ENCODE assay signal across 1 cellular context in the genomic region with DNA sequence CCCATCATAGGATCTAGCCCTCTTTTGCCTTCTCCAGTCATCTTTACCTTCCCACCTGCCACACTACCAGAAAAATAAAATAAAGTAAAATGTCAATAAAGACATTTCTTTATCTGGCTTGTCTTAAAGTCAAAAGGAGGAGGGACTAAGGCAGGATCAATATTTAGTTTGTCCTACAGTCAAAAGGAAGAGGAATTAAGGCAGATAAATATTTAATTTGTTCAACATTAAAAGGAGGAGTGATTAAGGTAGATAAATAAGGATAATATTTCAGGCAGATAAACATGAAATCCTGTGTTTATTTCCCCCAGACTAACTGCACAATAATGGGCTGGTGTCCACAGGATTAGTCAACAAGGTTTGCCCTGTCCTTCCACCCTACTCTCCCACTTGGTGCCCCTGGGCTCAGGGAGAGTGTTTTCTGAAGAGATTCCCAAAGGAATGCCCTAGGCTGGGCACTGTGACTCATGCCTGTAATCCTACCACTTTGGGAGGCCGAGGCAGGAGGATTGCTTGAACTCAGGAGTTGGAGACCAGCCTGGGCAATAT.
TF ChIP-seq lines count a peak whose summit lies in the region.

No MANE protein-coding gene starts in this region.

TF ChIP-seq in HepG2, 621 proteins besides CTCF, POLR2A, EP300 and RAD21 (continued from another document):
- TF ChIP-seq, protein P1, sequence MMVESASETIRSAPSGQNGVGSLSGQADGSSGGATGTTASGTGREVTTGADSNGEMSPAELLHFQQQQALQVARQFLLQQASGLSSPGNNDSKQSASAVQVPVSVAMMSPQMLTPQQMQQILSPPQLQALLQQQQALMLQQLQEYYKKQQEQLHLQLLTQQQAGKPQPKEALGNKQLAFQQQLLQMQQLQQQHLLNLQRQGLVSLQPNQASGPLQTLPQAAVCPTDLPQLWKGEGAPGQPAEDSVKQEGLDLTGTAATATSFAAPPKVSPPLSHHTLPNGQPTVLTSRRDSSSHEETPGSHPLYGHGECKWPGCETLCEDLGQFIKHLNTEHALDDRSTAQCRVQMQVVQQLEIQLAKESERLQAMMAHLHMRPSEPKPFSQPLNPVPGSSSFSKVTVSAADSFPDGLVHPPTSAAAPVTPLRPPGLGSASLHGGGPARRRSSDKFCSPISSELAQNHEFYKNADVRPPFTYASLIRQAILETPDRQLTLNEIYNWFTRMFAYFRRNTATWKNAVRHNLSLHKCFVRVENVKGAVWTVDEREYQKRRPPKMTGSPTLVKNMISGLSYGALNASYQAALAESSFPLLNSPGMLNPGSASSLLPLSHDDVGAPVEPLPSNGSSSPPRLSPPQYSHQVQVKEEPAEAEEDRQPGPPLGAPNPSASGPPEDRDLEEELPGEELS (CRISPR knock-in tag; IDR thresholded peaks at IDR 0.05): peak; percentile 69
- TF ChIP-seq GATA4 (IDR thresholded peaks at IDR 0.05; ENCODE audit: borderline replicate concordance, low read depth) (no peak), TEAD3 (CRISPR knock-in tag; optimal IDR thresholded peaks at IDR 0.05; ENCODE audit: borderline replicate concordance) (no peak), PAWR (CRISPR knock-in tag; IDR thresholded peaks at IDR 0.05; ENCODE audit: borderline replicate concordance) (no peak), ZFP1 (CRISPR knock-in tag; IDR thresholded peaks at IDR 0.05) (no peak), SATB2 (CRISPR knock-in tag; IDR thresholded peaks at IDR 0.05) (no peak), ZNF496 (CRISPR knock-in tag; IDR thresholded peaks at IDR 0.05; ENCODE audit: insufficient replicate concordance) (no peak), ISL2 (CRISPR knock-in tag; IDR thresholded peaks at IDR 0.05) (peak; percentile 44; the same call in 1 of the 2 replicates), ZNF296 (CRISPR knock-in tag; conservative IDR thresholded peaks at IDR 0.05) (no peak), MIER2 (CRISPR knock-in tag; IDR thresholded peaks at IDR 0.05) (no peak), ZNF770 (CRISPR knock-in tag; IDR thresholded peaks at IDR 0.05) (peak; percentile 86)
TF ChIP-seq in HepG2: peak in this region for 6.
